1 cellular context compared by ENCODE assay signal in genomic region chr4:16750882-16751642, GRCh38.
TF ChIP-seq lines count a peak whose summit lies in the region.

No MANE protein-coding gene starts in this region.

TF ChIP-seq in liver, 16 proteins besides CTCF, POLR2A, EP300 and RAD21 (continued from another document):
- no peak for TF ChIP-seq ZBTB33 (IDR thresholded peaks at IDR 0.05)
TF ChIP-seq in liver: peak in this region for 0.
